ENCODE assay signal across 8 cellular contexts in the genomic region with DNA sequence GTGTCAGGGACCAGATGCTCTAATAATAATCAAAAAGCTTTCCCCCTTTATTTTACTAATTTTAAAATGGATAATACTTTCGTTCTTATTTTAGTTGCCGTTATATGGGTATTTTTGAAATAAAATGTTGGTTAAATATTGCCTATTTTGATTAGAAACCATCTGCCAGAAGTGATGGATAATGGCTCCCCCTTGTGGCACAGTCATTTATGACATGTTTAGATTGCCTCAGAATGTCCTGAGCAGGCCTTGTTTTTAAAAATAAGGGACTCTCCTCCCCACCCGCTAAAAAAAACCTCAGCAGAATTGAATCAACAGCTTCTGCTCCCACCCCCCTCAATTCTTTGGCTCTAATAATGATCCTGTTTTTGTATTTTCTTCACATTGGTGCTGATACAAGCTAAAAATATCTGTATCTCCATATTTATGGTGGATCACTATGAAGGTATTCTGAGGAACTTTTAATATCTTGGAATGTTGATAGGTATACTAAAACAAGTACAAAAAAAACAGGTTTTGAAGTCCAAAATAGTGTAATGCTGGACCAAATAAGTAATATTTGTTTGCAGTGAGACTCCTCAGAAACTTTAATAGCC. TPM values are rescaled to one million over a fixed set of nuclear protein-coding genes. Genes with fewer than 3 reads are reported as not detected.
DNase-seq lines count a peak whose midpoint lies in the region; ATAC-seq and TF ChIP-seq lines count a peak whose summit lies in the region.

No MANE protein-coding gene starts in this region.

- no peak overlapping the region for H3K4me3 ChIP-seq in IMR-90 (ENCODE audit: insufficient read depth, low read depth, low read length)
- no peak overlapping the region for H3K4me3 ChIP-seq in Peyer's patch
- no peak overlapping the region for H3K4me3 ChIP-seq in thyroid gland (replicated peaks in 1 of 3)

- H3K9ac ChIP-seq in IMR-90 (ENCODE audit: low read depth, low read length): no peak overlapping the region

- no peaks in the 10 kb centered on the region for H3K9me3 Mint-ChIP-seq in activated T-helper 17 cell treated with anti-CD3 and anti-CD28 coated beads, Interleukin-2, amount 50 U/mL, for 72 hours

- H3K36me3 Mint-ChIP-seq in activated T-helper 17 cell treated with anti-CD3 and anti-CD28 coated beads, Interleukin-2, amount 50 U/mL, for 72 hours (ENCODE audit: low read depth): peaks cover 5% of the 10 kb centered on the region

- CTCF ChIA-PET in IMR-90 (lab: Yijun Ruan, JAX): interaction anchor here (0.6 to 1.5 kb wide), 6 partner anchors 71 to 110 kb away, joined by 3 to 4 read pairs (median 3); no protein-coding TSS in a partner anchor

- H2BK15ac ChIP-seq in IMR-90 (ENCODE audit: low read depth, low read length): no peak overlapping the region

- no peak overlapping the region for H2BK120ac ChIP-seq in IMR-90 (ENCODE audit: low read depth, low read length)

- peaks cover 26 to 63% of the 10 kb centered on the region in 2 experiments for H3K79me1 ChIP-seq in IMR-90 (ENCODE audit: low read depth in 1 of 2, low read length in 2 of 2)

- dilution Hi-C loops in IMR-90 (cut with HindIII; ENCODE audit: low sequenced_read_pairs, unreplicated experiment): no loop called here

- POLR2A ChIA-PET in IMR-90 (lab: Charles Lee; ENCODE audit: unreplicated experiment): no interaction called here

- intact Hi-C loops in IMR-90 (cut with micrococcal nuclease): loop anchor here (1.0 kb wide), 3 partner anchors 63 to 108 kb away; partner anchors contain the start of gene RSBN1L
- intact Hi-C loops in thyroid gland (cut with DNase I): loop anchor here (5.0 kb wide), 1 partner anchor 107 kb away; no protein-coding TSS in a partner anchor

- H2BK5ac ChIP-seq in IMR-90 (ENCODE audit: low read depth, low read length, poor library complexity, severe bottlenecking): no peak overlapping the region

- H2BK20ac ChIP-seq in IMR-90 (ENCODE audit: low read depth, low read length): no peak overlapping the region

- no peak overlapping the region for H3K4me2 ChIP-seq in IMR-90 (ENCODE audit: low read depth, low read length)

- TF ChIP-seq CTCF in IMR-90 (conservative IDR thresholded peaks at IDR 0.05; ENCODE audit: low read depth, low read length) (peak; percentile 87), Peyer's patch (IDR thresholded peaks at IDR 0.05) (peak; percentile 59 to 93 (median 86)), thyroid gland (IDR thresholded peaks at IDR 0.05) (peak; percentile 52 to 89 (median 77))

- H3K4me1 ChIP-seq in IMR-90 (ENCODE audit: control insufficient read depth, insufficient read depth, low read length) (no peaks in the 10 kb centered on the region; the same call in 1 of the 2 replicates), Peyer's patch (no peaks in the 10 kb centered on the region), thyroid gland (peaks cover 10 to 31% of the 10 kb centered on the region in 2 donors)

- H3K27me3 Mint-ChIP-seq in activated T-helper 17 cell treated with anti-CD3 and anti-CD28 coated beads, Interleukin-2, amount 50 U/mL, for 72 hours: no peaks in the 10 kb centered on the region

- H3K27me3 ChIP-seq in IMR-90 (ENCODE audit: control insufficient read depth, insufficient read depth, low read length) (no peaks in the 10 kb centered on the region), Peyer's patch (no peaks in the 10 kb centered on the region), thyroid gland (no peaks in the 10 kb centered on the region)

- no peak overlapping the region for H3K4ac ChIP-seq in IMR-90 (ENCODE audit: low read depth, low read length)

- H3K27ac Mint-ChIP-seq in activated T-helper 17 cell treated with anti-CD3 and anti-CD28 coated beads, Interleukin-2, amount 50 U/mL, for 72 hours: peak overlapping the region; percentile 70

- no peak overlapping the region for H2AK9ac ChIP-seq in IMR-90 (replicated peaks; ENCODE audit: low read depth, low read length, poor library complexity)

- TF ChIP-seq RAD21 in IMR-90 (IDR thresholded peaks at IDR 0.05; ENCODE audit: low read length): peak; percentile 92

- H3K36me3 ChIP-seq in IMR-90 (ENCODE audit: control insufficient read depth, insufficient read depth, low read length) (no peaks in the 10 kb centered on the region), Peyer's patch (no peaks in the 10 kb centered on the region), thyroid gland (no peaks in the 10 kb centered on the region)

- peak overlapping the region in 1 of 2 experiments; percentile 71; a peak in 2 of 4 replicates for H4K8ac ChIP-seq in IMR-90 (ENCODE audit: low read depth in 2 of 2, low read length in 2 of 2)

- H2AFZ ChIP-seq in IMR-90 (replicated peaks; ENCODE audit: low read length, poor library complexity): no peak overlapping the region

- H3K4me1 Mint-ChIP-seq in activated T-helper 17 cell treated with anti-CD3 and anti-CD28 coated beads, Interleukin-2, amount 50 U/mL, for 72 hours: peaks cover 11% of the 10 kb centered on the region

- no peaks in the 10 kb centered on the region; the same call in 1 of the 2 replicates for H4K20me1 ChIP-seq in IMR-90 (ENCODE audit: insufficient read depth, low read length)

- no peak overlapping the region; the same call in 1 of the 2 replicates for H3K14ac ChIP-seq in IMR-90 (replicated peaks; ENCODE audit: low read depth, low read length)

- no peaks in the 10 kb centered on the region for H3K9me1 ChIP-seq in IMR-90 (ENCODE audit: insufficient read depth, low read length)

- no peak overlapping the region for H3K23ac ChIP-seq in IMR-90 (ENCODE audit: low read depth, low read length)

- in situ Hi-C loops in IMR-90 (cut with MboI; ENCODE audit: low sequenced_read_pairs): no loop called here

- H3K18ac ChIP-seq in IMR-90 (ENCODE audit: low read depth, low read length): no peak overlapping the region

- DNase-seq in ELR (ENCODE audit: low read depth): peak; percentile 73
- DNase-seq in IMR-90: peak; percentile 76
- DNase-seq in Peyer's patch: peak in 2 of 3 donors; percentile 60 to 87
- DNase-seq in fibroblast of the conjunctiva (ENCODE audit: low read depth): peak; percentile 63
- peak; percentile 35 for DNase-seq in non-pigmented ciliary epithelial cell (ENCODE audit: low read depth)
- DNase-seq in thyroid gland: peak; percentile 64 to 65

- no peak overlapping the region for H4K91ac ChIP-seq in IMR-90 (ENCODE audit: insufficient read depth, low read depth, low read length)

- H3K9me3 ChIP-seq in IMR-90 (ENCODE audit: control insufficient read depth, insufficient read depth, low read length): no peaks in the 10 kb centered on the region
- H3K9me3 ChIP-seq in Peyer's patch: no peaks in the 10 kb centered on the region
- H3K9me3 ChIP-seq in thyroid gland: no peaks in the 10 kb centered on the region

- H3K27ac ChIP-seq in IMR-90 (ENCODE audit: insufficient read depth, low read length) (no peak overlapping the region), Peyer's patch (no peak overlapping the region), thyroid gland (peak overlapping the region; percentile 48 to 78 (median 60))

- H4K5ac ChIP-seq in IMR-90 (ENCODE audit: low read depth, low read length): no peak overlapping the region

- peak; percentile 80 for ATAC-seq in IMR-90 (ENCODE audit: low read depth)
- peak; percentile 59 for ATAC-seq in activated T-helper 17 cell treated with anti-CD3 and anti-CD28 coated beads, Interleukin-2, amount 50 U/mL, for 72 hours (replicated peaks)
- no peak for ATAC-seq in GM21515 (IDR thresholded peaks at IDR 0.05; ENCODE audit: unreplicated experiment)

- no peak overlapping the region for H3K56ac ChIP-seq in IMR-90 (ENCODE audit: extremely low read depth, insufficient read depth, low read length)

- no peak overlapping the region for H2AK5ac ChIP-seq in IMR-90 (ENCODE audit: low read depth, low read length)

- TF ChIP-seq POLR2A in IMR-90 (IDR thresholded peaks at IDR 0.05; ENCODE audit: low read depth, low read length): no peak
- TF ChIP-seq POLR2A in Peyer's patch (IDR thresholded peaks at IDR 0.05): no peak
- no peak for TF ChIP-seq POLR2A in thyroid gland (IDR thresholded peaks at IDR 0.05)

- WGBS in IMR-90 (ENCODE audit: extremely low coverage in 2 of 2, insufficient read length in 1 of 2), 2 experiments: no CpG with 5 or more reads among the region's 3 CpGs
- 2 to 5% methylated on average over 3 of the region's 3 CpGs for WGBS in thyroid gland, 2 donors

- BruUV-seq in IMR-90 (replicated peaks; lab: Mats Ljungman, UMichigan): no TSS peak

- no peak overlapping the region for H3K4me3 Mint-ChIP-seq in activated T-helper 17 cell treated with anti-CD3 and anti-CD28 coated beads, Interleukin-2, amount 50 U/mL, for 72 hours

TF ChIP-seq in IMR-90, 13 proteins besides CTCF, POLR2A, EP300 and RAD21:
- peak; percentile 44; the same call in 1 of the 2 replicates for TF ChIP-seq CEBPB (IDR thresholded peaks at IDR 0.05; ENCODE audit: low read depth, low read length)
- TF ChIP-seq RFX5 (IDR thresholded peaks at IDR 0.05; ENCODE audit: low read depth, low read length): no peak
- peak; percentile 90 for TF ChIP-seq SMC3 (IDR thresholded peaks at IDR 0.05; ENCODE audit: low read depth, low read length)

RNA-seq across cellular contexts. Expression of gene TMEM60, which starts 38.8 kb away (rescaled TPM):
- total RNA-seq in IMR-90 (2012; rRNA removed) (9.9 and 19.2 TPM in 2 replicates), Peyer's patch (10 to 100 TPM in 2 of 4 donors, 1 to 10 TPM in 1, not detected in 1; 8.9 to 11.3 (median 11.1) TPM), thyroid gland (10 to 100 TPM; 16.5 to 24.1 (median 17.2) TPM)
- polyA plus RNA-seq in IMR-90 (2012; rRNA removed): 15.0 and 17.2 TPM in 2 replicates
- polyA plus RNA-seq in IMR-90 (2012; cell fraction: cytosol; rRNA removed): 3.8 and 5.1 TPM in 2 replicates
- 0.62 and 5.5 TPM in 2 replicates for polyA plus RNA-seq in IMR-90 (2012; cell fraction: nucleus; rRNA removed; ENCODE audit: low replicate concordance)
- 10 to 100 TPM; 12.1 to 13.2 TPM for total RNA-seq in activated T-helper 17 cell treated with anti-CD3 and anti-CD28 coated beads, Interleukin-2, amount 50 U/mL, for 72 hours

RNA-seq across cellular contexts. Expression of gene PHTF2, which starts 39.2 kb away (rescaled TPM):
- total RNA-seq in IMR-90 (2012; rRNA removed) (65.5 and 69.9 TPM in 2 replicates), Peyer's patch (10 to 100 TPM in 3 of 4 donors, 1 to 10 TPM in 1; 8.6 to 54.5 (median 14.5) TPM), thyroid gland (10 to 100 TPM; 15.3 to 28.3 (median 25.3) TPM)
- polyA plus RNA-seq in IMR-90 (2012; rRNA removed): 21.7 and 28.3 TPM in 2 replicates
- 4.6 and 5.1 TPM in 2 replicates for polyA plus RNA-seq in IMR-90 (2012; cell fraction: cytosol; rRNA removed)
- polyA plus RNA-seq in IMR-90 (2012; cell fraction: nucleus; rRNA removed; ENCODE audit: low replicate concordance): 1.7 and 18.9 TPM in 2 replicates
- 100 to 1,000 TPM in 1 of 2 donors, 10 to 100 TPM in 1; 66.1 to 123 TPM for total RNA-seq in activated T-helper 17 cell treated with anti-CD3 and anti-CD28 coated beads, Interleukin-2, amount 50 U/mL, for 72 hours

Comparison
In these comparisons a context has a peak if more than half of its experiments do, and no peak if none do; other contexts are left out.
1. H3K27ac ChIP-seq: peak in thyroid gland (3 of 3); none in IMR-90 (single experiment) and Peyer's patch (0 of 4).
2. Peak in every context shown above with its lines, with median percentiles within 50 percentile points of each other: DNase-seq and CTCF ChIP-seq.